Comparison of ENCODE assay signal across 32 cellular contexts in genomic region chr9:121892706-121893105, GRCh38.
"Had no signal": no experiment of that assay in that cellular context is flagged by ENCODE, and none has a peak within 500 bp of the region (broad histone marks: within the 10 kb centered on the region; RNA-seq: fewer than 3 reads in every experiment).

No MANE protein-coding gene starts in this region.

- H3K27ac Mint-ChIP-seq: activated CD4-positive, alpha-beta memory T cell treated with anti-CD3 and anti-CD28 coated beads, Interleukin-2, amount 10 ng/mL, durations not matched to agents 7 days and 5 days; activated CD4-positive, alpha-beta T cell treated with anti-CD3 and anti-CD28 coated beads, Interleukin-2, amount 10 ng/mL, durations not matched to agents 7 days and 5 days; activated naive CD4-positive, alpha-beta T cell treated with anti-CD3 and anti-CD28 coated beads, Interleukin-2, amount 10 ng/mL, durations not matched to agents 7 days and 5 days; activated naive CD4-positive, alpha-beta T cell treated with anti-CD3 and anti-CD28 coated beads, Interleukin-2, amount 50 U/mL, for 72 hours; activated naive CD8-positive, alpha-beta T cell treated with anti-CD3 and anti-CD28 coated beads, Interleukin-2, amount 10 ng/mL, durations not matched to agents 7 days and 5 days; activated T-cell treated with anti-CD3 and anti-CD28 coated beads, Interleukin-2, amount 50 U/mL, for 24 hours; activated T-cell treated with anti-CD3 and anti-CD28 coated beads, Interleukin-2, amount 50 U/mL, for 72 hours; endodermal cell; T-helper 17 cell; T-helper 2 cell treated with Interferon-gamma antibody and Interleukin-4, amounts not matched to agents 5 μg/mL and 100 μg/mL, for 36 hours; WTC11 had no signal

- H3K4me1 Mint-ChIP-seq: activated CD4-positive, alpha-beta memory T cell treated with anti-CD3 and anti-CD28 coated beads, Interleukin-2, amount 10 ng/mL, durations not matched to agents 7 days and 5 days; activated CD4-positive, alpha-beta T cell treated with anti-CD3 and anti-CD28 coated beads, Interleukin-2, amount 10 ng/mL, durations not matched to agents 7 days and 5 days; activated naive CD4-positive, alpha-beta T cell treated with anti-CD3 and anti-CD28 coated beads, Interleukin-2, amount 10 ng/mL, durations not matched to agents 7 days and 5 days; activated naive CD8-positive, alpha-beta T cell treated with anti-CD3 and anti-CD28 coated beads, Interleukin-2, amount 10 ng/mL, durations not matched to agents 7 days and 5 days; central memory CD8-positive, alpha-beta T cell; T-helper 17 cell had no signal

- DNase-seq: activated CD4-positive, alpha-beta memory T cell treated with anti-CD3 and anti-CD28 coated beads, Interleukin-2, amount 10 ng/mL, durations not matched to agents 7 days and 5 days; activated CD4-positive, alpha-beta T cell treated with anti-CD3 and anti-CD28 coated beads for 1 hour; activated CD4-positive, alpha-beta T cell treated with anti-CD3 and anti-CD28 coated beads for 4 hours; activated CD4-positive, alpha-beta T cell treated with anti-CD3 and anti-CD28 coated beads, Interleukin-2, amount 10 ng/mL, durations not matched to agents 7 days and 5 days; activated CD4-positive, alpha-beta T cell treated with anti-CD3 and anti-CD28 coated beads, Interleukin-2, amount 50 U/mL, for 4 hours; activated CD8-positive, alpha-beta memory T cell treated with anti-CD3 and anti-CD28 coated beads, Interleukin-2, amount 50 U/mL, for 48 hours; activated gamma-delta T cell; activated naive CD4-positive, alpha-beta T cell; activated naive CD4-positive, alpha-beta T cell treated with anti-CD3 and anti-CD28 coated beads, Interleukin-2, amount 10 ng/mL, durations not matched to agents 7 days and 5 days; activated naive CD8-positive, alpha-beta T cell treated with anti-CD3 and anti-CD28 coated beads, Interleukin-2, amount 10 ng/mL, durations not matched to agents 7 days and 5 days; activated T-cell treated with anti-CD3 and anti-CD28 coated beads for 4 hours; activated T-cell treated with anti-CD3 and anti-CD28 coated beads, Interleukin-2, amount 50 U/mL, for 24 hours; activated T-cell treated with anti-CD3 and anti-CD28 coated beads, Interleukin-2, amount 50 U/mL, for 72 hours; brain microvascular endothelial cell; dorsolateral prefrontal cortex; effector memory CD4-positive, alpha-beta T cell; endodermal cell; erythroblast; foreskin keratinocyte; gastrocnemius medialis; glutamatergic neuron; heart left ventricle; T-helper 1 cell; T-helper 17 cell; T1000 had no signal

- H3K36me3 Mint-ChIP-seq: activated naive CD4-positive, alpha-beta T cell treated with anti-CD3 and anti-CD28 coated beads, Interleukin-2, amount 10 ng/mL, durations not matched to agents 7 days and 5 days; activated naive CD4-positive, alpha-beta T cell treated with anti-CD3 and anti-CD28 coated beads, Interleukin-2, amount 50 U/mL, for 72 hours; activated naive CD8-positive, alpha-beta T cell treated with anti-CD3 and anti-CD28 coated beads, Interleukin-2, amount 10 ng/mL, durations not matched to agents 7 days and 5 days; WTC11 had no signal

- H3K4me1 ChIP-seq: ascending aorta, foreskin keratinocyte had no signal

- H3K9me3 Mint-ChIP-seq: activated CD4-positive, alpha-beta T cell treated with anti-CD3 and anti-CD28 coated beads, Interleukin-2, amount 10 ng/mL, durations not matched to agents 7 days and 5 days; activated naive CD4-positive, alpha-beta T cell treated with anti-CD3 and anti-CD28 coated beads, Interleukin-2, amount 50 U/mL, for 72 hours; activated naive CD8-positive, alpha-beta T cell treated with anti-CD3 and anti-CD28 coated beads, Interleukin-2, amount 10 ng/mL, durations not matched to agents 7 days and 5 days; activated T-cell treated with anti-CD3 and anti-CD28 coated beads, Interleukin-2, amount 50 U/mL, for 24 hours; activated T-cell treated with anti-CD3 and anti-CD28 coated beads, Interleukin-2, amount 50 U/mL, for 72 hours; central memory CD8-positive, alpha-beta T cell; T-helper 2 cell treated with Interferon-gamma antibody and Interleukin-4, amounts not matched to agents 5 μg/mL and 100 μg/mL, for 36 hours had no signal

- H3K4me3 ChIP-seq: ascending aorta, dorsolateral prefrontal cortex, esophagus muscularis mucosa, gastrocnemius medialis, heart left ventricle had no signal

- H3K36me3 ChIP-seq: ascending aorta, brain microvascular endothelial cell, esophagus muscularis mucosa, gastrocnemius medialis, heart left ventricle had no signal

- H3K27me3 ChIP-seq: ascending aorta, brain microvascular endothelial cell, dorsolateral prefrontal cortex, esophagus muscularis mucosa, foreskin keratinocyte, gastrocnemius medialis, heart left ventricle had no signal

- ATAC-seq: activated naive CD4-positive, alpha-beta T cell treated with anti-CD3 and anti-CD28 coated beads, Interleukin-2, amount 50 U/mL, for 72 hours; activated T-cell treated with anti-CD3 and anti-CD28 coated beads, Interleukin-2, amount 50 U/mL, for 72 hours; foreskin keratinocyte; gastrocnemius medialis; heart left ventricle; T-helper 17 cell; WTC11 had no signal

- H3K9me3 ChIP-seq: ascending aorta, esophagus muscularis mucosa, gastrocnemius medialis, heart left ventricle had no signal

- H3K27me3 Mint-ChIP-seq: activated CD4-positive, alpha-beta memory T cell treated with anti-CD3 and anti-CD28 coated beads, Interleukin-2, amount 10 ng/mL, durations not matched to agents 7 days and 5 days; activated CD4-positive, alpha-beta T cell treated with anti-CD3 and anti-CD28 coated beads, Interleukin-2, amount 10 ng/mL, durations not matched to agents 7 days and 5 days; activated T-cell treated with anti-CD3 and anti-CD28 coated beads, Interleukin-2, amount 50 U/mL, for 24 hours; central memory CD8-positive, alpha-beta T cell had no signal

- H3K27ac ChIP-seq: ascending aorta, brain microvascular endothelial cell, dorsolateral prefrontal cortex, esophagus muscularis mucosa, foreskin keratinocyte, gastrocnemius medialis, heart left ventricle, VCaP had no signal

- H3K4me3 Mint-ChIP-seq: activated CD4-positive, alpha-beta memory T cell treated with anti-CD3 and anti-CD28 coated beads, Interleukin-2, amount 10 ng/mL, durations not matched to agents 7 days and 5 days; activated CD4-positive, alpha-beta T cell treated with anti-CD3 and anti-CD28 coated beads, Interleukin-2, amount 10 ng/mL, durations not matched to agents 7 days and 5 days; activated naive CD4-positive, alpha-beta T cell treated with anti-CD3 and anti-CD28 coated beads, Interleukin-2, amount 10 ng/mL, durations not matched to agents 7 days and 5 days; activated naive CD8-positive, alpha-beta T cell treated with anti-CD3 and anti-CD28 coated beads, Interleukin-2, amount 10 ng/mL, durations not matched to agents 7 days and 5 days; activated T-cell treated with anti-CD3 and anti-CD28 coated beads, Interleukin-2, amount 50 U/mL, for 24 hours; activated T-cell treated with anti-CD3 and anti-CD28 coated beads, Interleukin-2, amount 50 U/mL, for 72 hours; central memory CD8-positive, alpha-beta T cell; endodermal cell; T-helper 17 cell; T-helper 2 cell treated with Interferon-gamma antibody and Interleukin-4, amounts not matched to agents 5 μg/mL and 100 μg/mL, for 36 hours; WTC11 had no signal
